Comparison of ENCODE assay signal across 9 cellular contexts in the genomic region with DNA sequence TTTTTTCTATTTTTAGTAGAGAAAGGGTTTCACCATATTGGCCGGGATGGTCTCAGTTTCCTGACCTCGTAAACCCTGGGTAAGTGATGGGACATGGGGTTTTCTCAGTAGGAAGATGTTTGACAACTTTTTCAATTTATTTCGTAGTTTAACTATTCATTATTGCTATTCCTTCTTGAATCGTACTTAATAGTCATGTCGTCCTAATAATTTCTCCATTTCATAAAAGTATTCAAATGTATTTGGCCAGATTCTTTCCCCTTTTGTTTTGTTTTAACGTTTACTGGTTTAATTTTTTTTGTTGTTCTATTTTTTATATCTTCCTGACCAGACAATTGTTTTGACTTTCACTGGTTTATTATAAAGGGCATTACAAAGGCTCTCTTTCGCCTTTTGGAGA.
DNase-seq lines count a peak whose midpoint lies in the region; ATAC-seq and TF ChIP-seq lines count a peak whose summit lies in the region.
"Had no signal": no experiment of that assay in that cellular context is flagged by ENCODE, and none has a peak within 500 bp of the region (broad histone marks: within the 10 kb centered on the region; RNA-seq: fewer than 3 reads in every experiment).

No MANE protein-coding gene starts in this region.

- peak overlapping the region; percentile 36; the same call in 1 of the 2 replicates for H2AFZ ChIP-seq in MM.1S (ENCODE audit: low read length)

- H3K27ac ChIP-seq in DOHH2 (ENCODE audit: low read depth, low read length) (no peak overlapping the region), MM.1S (ENCODE audit: low read length) (no peak overlapping the region)

- H3K27me3 ChIP-seq in DOHH2 (ENCODE audit: control insufficient read depth, low read length) (0 out of 2 replicates have a peak, but pooled peaks cover 2% of the 10 kb centered on the region), MM.1S (replicated peaks; ENCODE audit: insufficient read depth, low read length) (no peaks in the 10 kb centered on the region)

- peaks cover 96% of the 10 kb centered on the region for H3K27me3 Mint-ChIP-seq in central memory CD8-positive, alpha-beta T cell
- peaks cover 60% of the 10 kb centered on the region for H3K27me3 Mint-ChIP-seq in nephron progenitor cell (ENCODE audit: low read depth, poor library complexity)

- H3K36me3 ChIP-seq in DOHH2 (ENCODE audit: control insufficient read depth, low read length), result no peaks in the 10 kb centered on the region
- no peaks in the 10 kb centered on the region for H3K36me3 ChIP-seq in MM.1S (replicated peaks; ENCODE audit: insufficient read depth, low read length)

- no peak for ATAC-seq in central memory CD8-positive, alpha-beta T cell (replicated peaks; ENCODE audit: extremely low read depth, poor library complexity, severe bottlenecking)
- ATAC-seq in GM21381 (IDR thresholded peaks at IDR 0.05; ENCODE audit: unreplicated experiment), result no peak

- H3K9me2 ChIP-seq in DOHH2 (replicated peaks; ENCODE audit: control insufficient read depth, low read length), result no peaks in the 10 kb centered on the region
- H3K9me2 ChIP-seq in MM.1S (replicated peaks; ENCODE audit: insufficient read depth, low read length), result no peaks in the 10 kb centered on the region

- peaks cover 12% of the 10 kb centered on the region for H3F3A ChIP-seq in DOHH2 (ENCODE audit: control insufficient read depth, insufficient read depth)
- peaks cover 14% of the 10 kb centered on the region; the same call in 1 of the 2 replicates for H3F3A ChIP-seq in MM.1S (ENCODE audit: insufficient read depth, low read length)

- no peaks in the 10 kb centered on the region for H3K9me3 Mint-ChIP-seq in central memory CD8-positive, alpha-beta T cell
- H3K9me3 Mint-ChIP-seq in nephron progenitor cell, result peaks cover 21% of the 10 kb centered on the region

- peaks cover 18% of the 10 kb centered on the region for H3K36me3 Mint-ChIP-seq in central memory CD8-positive, alpha-beta T cell (ENCODE audit: insufficient read depth)
- peaks cover 13% of the 10 kb centered on the region for H3K36me3 Mint-ChIP-seq in nephron progenitor cell (ENCODE audit: low read depth)

- H3K4me1 ChIP-seq in DOHH2 (ENCODE audit: control insufficient read depth, low read length) (peaks cover 26% of the 10 kb centered on the region), MM.1S (ENCODE audit: low read length) (no peaks in the 10 kb centered on the region; the same call in 1 of the 2 replicates)

- H3K27ac Mint-ChIP-seq in central memory CD8-positive, alpha-beta T cell (ENCODE audit: low read depth), result peak overlapping the region; percentile 65
- no peak overlapping the region for H3K27ac Mint-ChIP-seq in nephron progenitor cell

- peak overlapping the region; percentile 91 for H3K4me3 ChIP-seq in DOHH2 (ENCODE audit: low read length)
- peak overlapping the region; percentile 51 for H3K4me3 ChIP-seq in MM.1S (ENCODE audit: low read length)

- no peak for DNase-seq in MM.1S
- no peak for DNase-seq in central memory CD8-positive, alpha-beta T cell (ENCODE audit: low spot score in 2 of 2)
- no peak for DNase-seq in nephron progenitor cell
- DNase-seq in RPMI8226, result no peak
- DNase-seq in amygdala (lab: John Stamatoyannopoulos, UW), result no peak
- DNase-seq in stimulated activated CD4-positive, alpha-beta T cell treated with anti-CD3 and anti-CD28 coated beads, Interleukin-1b, Interleukin-23, amount 100 ng/mL, for 48 hours, result no peak
- DNase-seq: NCI-H1048 had no signal

- H3K4me1 Mint-ChIP-seq in central memory CD8-positive, alpha-beta T cell, result peaks cover 18% of the 10 kb centered on the region
- H3K4me1 Mint-ChIP-seq in nephron progenitor cell, result peaks cover 47% of the 10 kb centered on the region

- H3K79me2 ChIP-seq in DOHH2 (ENCODE audit: control insufficient read depth, low read length), result no peaks in the 10 kb centered on the region
- no peaks in the 10 kb centered on the region for H3K79me2 ChIP-seq in MM.1S (ENCODE audit: low read length)

- TF ChIP-seq CTCF in DOHH2 (IDR thresholded peaks at IDR 0.05; ENCODE audit: low read depth, low read length, poor library complexity, severe bottlenecking) (no peak), MM.1S (IDR thresholded peaks at IDR 0.05; ENCODE audit: low read length) (no peak), nephron progenitor cell (IDR thresholded peaks at IDR 0.05) (no peak)

- H3K9me3 ChIP-seq in DOHH2 (ENCODE audit: control insufficient read depth, insufficient read depth, low read length) (no peaks in the 10 kb centered on the region), MM.1S (replicated peaks; ENCODE audit: insufficient read depth, low read length) (no peaks in the 10 kb centered on the region)

- H4K20me1 ChIP-seq in DOHH2 (ENCODE audit: control insufficient read depth, insufficient read depth, low read depth, low read length) (no peaks in the 10 kb centered on the region), MM.1S (ENCODE audit: insufficient read depth, low read length) (no peaks in the 10 kb centered on the region)

- H3K4me2 ChIP-seq in DOHH2 (ENCODE audit: low read length) (peak overlapping the region; percentile 98), MM.1S (ENCODE audit: low read depth, low read length) (peak overlapping the region; percentile 62)

- peak overlapping the region; percentile 66 for H3K4me3 Mint-ChIP-seq in central memory CD8-positive, alpha-beta T cell
- peak overlapping the region; percentile 87 for H3K4me3 Mint-ChIP-seq in nephron progenitor cell

- H3K9ac ChIP-seq in MM.1S (ENCODE audit: low read length), result no peak overlapping the region
